ENCODE assay signal across 20 cellular contexts in the genomic region with DNA sequence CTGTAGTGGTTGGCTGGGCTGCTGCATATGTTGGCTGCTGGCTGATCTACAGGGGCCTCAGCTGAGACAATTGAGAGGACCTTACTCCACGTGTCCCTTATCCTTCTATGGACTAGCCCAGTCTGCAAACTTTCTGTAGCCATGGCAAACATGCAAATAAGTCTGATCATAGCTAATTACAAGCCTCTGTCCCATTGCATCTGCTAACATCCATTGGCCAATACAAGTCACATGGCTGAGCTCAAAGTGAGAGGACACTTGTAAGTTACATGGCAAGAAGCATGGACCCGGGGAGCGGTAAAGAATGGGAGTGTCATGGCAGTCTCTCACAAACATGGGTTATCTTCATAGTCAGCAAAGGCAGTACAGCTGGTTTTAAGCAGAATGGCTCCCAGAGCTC. TPM values are rescaled to one million over a fixed set of nuclear protein-coding genes. Genes with fewer than 3 reads are reported as not detected.
DNase-seq lines count a peak whose midpoint lies in the region; ATAC-seq and TF ChIP-seq lines count a peak whose summit lies in the region.
"Had no signal": no experiment of that assay in that cellular context is flagged by ENCODE, and none has a peak within 500 bp of the region (broad histone marks: within the 10 kb centered on the region; RNA-seq: fewer than 3 reads in every experiment).

No MANE protein-coding gene starts in this region.

- H3K9me3 Mint-ChIP-seq in GM23338, result peaks cover 11% of the 10 kb centered on the region; the same call in 2 of the 3 replicates
- peaks cover 6% of the 10 kb centered on the region for H3K9me3 Mint-ChIP-seq in activated B cell treated with CpG ODN at 0.5 μM for 24 hours

- POLR2A ChIA-PET in activated B cell treated with CpG ODN at 0.5 μM for 24 hours (lab: Charles Lee), result interaction anchor here (0.6 to 1.3 kb wide), 8 partner anchors 11 to 154 kb away, joined by 3 to 6 read pairs (median 4); no protein-coding TSS in a partner anchor

- CTCF ChIA-PET in activated B cell treated with CpG ODN at 0.5 μM for 24 hours (lab: Charles Lee), result interaction anchor here (0.6 to 1.4 kb wide), 3 partner anchors 21 to 123 kb away, joined by 3 read pairs; no protein-coding TSS in a partner anchor

- H3K36me3 ChIP-seq in GM23338 (ENCODE audit: insufficient read depth) (no peaks in the 10 kb centered on the region), neutrophil (no peaks in the 10 kb centered on the region), hepatocyte (replicated peaks; ENCODE audit: insufficient read depth, low read depth) (no peaks in the 10 kb centered on the region)
- H3K36me3 ChIP-seq: MG63, SJSA1 had no signal

- H3K4me1 Mint-ChIP-seq in GM23338, result no peaks in the 10 kb centered on the region
- H3K4me1 Mint-ChIP-seq in activated B cell treated with CpG ODN at 0.5 μM for 24 hours, result peaks cover 80% of the 10 kb centered on the region

- ATAC-seq in GM23338, result no peak
- peak; percentile 36 for ATAC-seq in activated B cell treated with CpG ODN at 0.5 μM for 24 hours (ENCODE audit: low read depth)
- ATAC-seq in GM19324 (IDR thresholded peaks at IDR 0.05; ENCODE audit: low FRiP score, unreplicated experiment), result no peak
- ATAC-seq: T-helper 17 cell had no signal

- H3F3A ChIP-seq in GM23338 (replicated peaks; ENCODE audit: low read depth), result no peaks in the 10 kb centered on the region

- H3K27me3 Mint-ChIP-seq in GM23338 (ENCODE audit: insufficient read depth, low read depth, poor library complexity) (peaks cover 9% of the 10 kb centered on the region), activated B cell treated with CpG ODN at 0.5 μM for 24 hours (no peaks in the 10 kb centered on the region)
- H3K27me3 Mint-ChIP-seq: T-helper 17 cell had no signal

- peaks cover 5% of the 10 kb centered on the region for H3K36me3 Mint-ChIP-seq in GM23338 (ENCODE audit: low read depth)
- no peaks in the 10 kb centered on the region for H3K36me3 Mint-ChIP-seq in activated B cell treated with CpG ODN at 0.5 μM for 24 hours (ENCODE audit: low read depth)

- H3K9me2 ChIP-seq in GM23338 (ENCODE audit: insufficient read depth) (no peaks in the 10 kb centered on the region), hepatocyte (replicated peaks; ENCODE audit: insufficient read depth) (no peaks in the 10 kb centered on the region)

- H3K79me2 ChIP-seq in GM23338 (replicated peaks; ENCODE audit: insufficient read depth) (no peaks in the 10 kb centered on the region), hepatocyte (no peaks in the 10 kb centered on the region)

- H3K27ac Mint-ChIP-seq in GM23338 (peak overlapping the region; percentile 55; the same call in 1 of the 2 replicates), activated B cell treated with CpG ODN at 0.5 μM for 24 hours (peak overlapping the region; percentile 51)
- H3K27ac Mint-ChIP-seq: T-helper 17 cell had no signal

- H3K4me3 Mint-ChIP-seq in GM23338 (no peak overlapping the region), activated B cell treated with CpG ODN at 0.5 μM for 24 hours (no peak overlapping the region)
- H3K4me3 Mint-ChIP-seq: T-helper 17 cell had no signal

- H3K27me3 ChIP-seq in GM23338 (ENCODE audit: insufficient read depth) (no peaks in the 10 kb centered on the region), neutrophil (no peaks in the 10 kb centered on the region), hepatocyte (no peaks in the 10 kb centered on the region)
- H3K27me3 ChIP-seq: MG63, SJSA1 had no signal

- H4K20me1 ChIP-seq in GM23338 (replicated peaks; ENCODE audit: insufficient read depth) (no peaks in the 10 kb centered on the region), hepatocyte (ENCODE audit: insufficient read depth, poor library complexity, severe bottlenecking) (no peaks in the 10 kb centered on the region)

- WGBS in hepatocyte (ENCODE audit: low lambda C conversion rate, missing lambda C conversion rate), result 90% methylated on average over 3 of the region's 3 CpGs

- H3K9me3 ChIP-seq in neutrophil (no peaks in the 10 kb centered on the region), hepatocyte (ENCODE audit: low read depth) (no peaks in the 10 kb centered on the region)
- H3K9me3 ChIP-seq: MG63, SJSA1 had no signal

- TF ChIP-seq CTCF in GM23338 (conservative IDR thresholded peaks at IDR 0.05; ENCODE audit: low read depth in 2 of 2), result no peak
- TF ChIP-seq CTCF in activated B cell treated with CpG ODN at 0.5 μM for 24 hours (IDR thresholded peaks at IDR 0.05), result no peak
- TF ChIP-seq CTCF in neutrophil (IDR thresholded peaks at IDR 0.05), result no peak
- no peak for TF ChIP-seq CTCF in hepatocyte (IDR thresholded peaks at IDR 0.05; ENCODE audit: poor library complexity)

- DNase-seq in GM23338 (ENCODE audit: low spot score), result no peak
- peak; percentile 76 to 82 for DNase-seq in NCI-H526 (lab: John Stamatoyannopoulos, UW)
- no peak for DNase-seq in activated B cell treated with CpG ODN at 0.5 μM for 24 hours
- DNase-seq in hepatocyte (ENCODE audit: low spot score), result no peak
- DNase-seq in SIG-M5 treated with dmso at 0.1 percent for 504 hours (lab: John Stamatoyannopoulos, UW; ENCODE audit: unreplicated experiment), result no peak
- DNase-seq: DMS79 treated with DMSO at 0.1 percent for 48 hours, GOT3, Kasumi-1, MG63, NCI-H1105, NCI-H2081, NCI-H2171 treated with DMSO at 0.1 percent for 48 hours, NCI-H446 treated with DMSO at 0.1 percent for 48 hours, NCI-H748 treated with DMSO at 0.1 percent for 48 hours, PC-9, T-helper 17 cell had no signal

- H3K27ac ChIP-seq in GM23338 (ENCODE audit: low read depth), result no peak overlapping the region
- H3K27ac ChIP-seq in neutrophil, result peak overlapping the region; percentile 93
- no peak overlapping the region for H3K27ac ChIP-seq in hepatocyte
- H3K27ac ChIP-seq: C4-2B, PC-9, SJSA1 had no signal

- H3K4me1 ChIP-seq in GM23338 (ENCODE audit: insufficient read depth) (no peaks in the 10 kb centered on the region), neutrophil (ENCODE audit: control insufficient read depth in 1 of 2, insufficient read depth in 1 of 2, low read depth in 1 of 2, low read length in 1 of 2) (peaks cover 72 to 80% of the 10 kb centered on the region in 2 experiments), hepatocyte (ENCODE audit: insufficient read depth) (no peaks in the 10 kb centered on the region)
- H3K4me1 ChIP-seq: SJSA1 had no signal

- peak overlapping the region; percentile 56; the same call in 1 of the 2 replicates for H2AFZ ChIP-seq in GM23338
- H2AFZ ChIP-seq in hepatocyte, result no peak overlapping the region
- H2AFZ ChIP-seq: PC-9 had no signal

- H3K4me2 ChIP-seq in GM23338, result no peak overlapping the region
- H3K4me2 ChIP-seq in hepatocyte, result no peak overlapping the region
- H3K4me2 ChIP-seq: PC-9 had no signal

- intact Hi-C loops in activated B cell treated with CpG ODN at 0.5 μM for 24 hours (cut with micrococcal nuclease), result no loop called here

- H3K4me3 ChIP-seq in GM23338, result no peak overlapping the region
- no peak overlapping the region for H3K4me3 ChIP-seq in neutrophil (ENCODE audit: low read depth in 1 of 2, low read length in 1 of 2)
- H3K4me3 ChIP-seq in hepatocyte, result no peak overlapping the region
- H3K4me3 ChIP-seq: MG63, PC-9, SJSA1 had no signal

TF ChIP-seq in GM23338, 12 proteins besides CTCF, POLR2A, EP300 and RAD21 (continues in another document):
- TF ChIP-seq, protein P1, sequence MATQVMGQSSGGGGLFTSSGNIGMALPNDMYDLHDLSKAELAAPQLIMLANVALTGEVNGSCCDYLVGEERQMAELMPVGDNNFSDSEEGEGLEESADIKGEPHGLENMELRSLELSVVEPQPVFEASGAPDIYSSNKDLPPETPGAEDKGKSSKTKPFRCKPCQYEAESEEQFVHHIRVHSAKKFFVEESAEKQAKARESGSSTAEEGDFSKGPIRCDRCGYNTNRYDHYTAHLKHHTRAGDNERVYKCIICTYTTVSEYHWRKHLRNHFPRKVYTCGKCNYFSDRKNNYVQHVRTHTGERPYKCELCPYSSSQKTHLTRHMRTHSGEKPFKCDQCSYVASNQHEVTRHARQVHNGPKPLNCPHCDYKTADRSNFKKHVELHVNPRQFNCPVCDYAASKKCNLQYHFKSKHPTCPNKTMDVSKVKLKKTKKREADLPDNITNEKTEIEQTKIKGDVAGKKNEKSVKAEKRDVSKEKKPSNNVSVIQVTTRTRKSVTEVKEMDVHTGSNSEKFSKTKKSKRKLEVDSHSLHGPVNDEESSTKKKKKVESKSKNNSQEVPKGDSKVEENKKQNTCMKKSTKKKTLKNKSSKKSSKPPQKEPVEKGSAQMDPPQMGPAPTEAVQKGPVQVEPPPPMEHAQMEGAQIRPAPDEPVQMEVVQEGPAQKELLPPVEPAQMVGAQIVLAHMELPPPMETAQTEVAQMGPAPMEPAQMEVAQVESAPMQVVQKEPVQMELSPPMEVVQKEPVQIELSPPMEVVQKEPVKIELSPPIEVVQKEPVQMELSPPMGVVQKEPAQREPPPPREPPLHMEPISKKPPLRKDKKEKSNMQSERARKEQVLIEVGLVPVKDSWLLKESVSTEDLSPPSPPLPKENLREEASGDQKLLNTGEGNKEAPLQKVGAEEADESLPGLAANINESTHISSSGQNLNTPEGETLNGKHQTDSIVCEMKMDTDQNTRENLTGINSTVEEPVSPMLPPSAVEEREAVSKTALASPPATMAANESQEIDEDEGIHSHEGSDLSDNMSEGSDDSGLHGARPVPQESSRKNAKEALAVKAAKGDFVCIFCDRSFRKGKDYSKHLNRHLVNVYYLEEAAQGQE (IDR thresholded peaks at IDR 0.05; ENCODE audit: unreplicated experiment), result no peak
- no peak for TF ChIP-seq NANOG (IDR thresholded peaks at IDR 0.05; ENCODE audit: borderline replicate concordance)
- TF ChIP-seq EZH2phosphoT487 (IDR thresholded peaks at IDR 0.05; ENCODE audit: unreplicated experiment), result no peak
- TF ChIP-seq ZNF114 (CRISPR knock-in tag; IDR thresholded peaks at IDR 0.05), result no peak
- TF ChIP-seq, protein P2, sequence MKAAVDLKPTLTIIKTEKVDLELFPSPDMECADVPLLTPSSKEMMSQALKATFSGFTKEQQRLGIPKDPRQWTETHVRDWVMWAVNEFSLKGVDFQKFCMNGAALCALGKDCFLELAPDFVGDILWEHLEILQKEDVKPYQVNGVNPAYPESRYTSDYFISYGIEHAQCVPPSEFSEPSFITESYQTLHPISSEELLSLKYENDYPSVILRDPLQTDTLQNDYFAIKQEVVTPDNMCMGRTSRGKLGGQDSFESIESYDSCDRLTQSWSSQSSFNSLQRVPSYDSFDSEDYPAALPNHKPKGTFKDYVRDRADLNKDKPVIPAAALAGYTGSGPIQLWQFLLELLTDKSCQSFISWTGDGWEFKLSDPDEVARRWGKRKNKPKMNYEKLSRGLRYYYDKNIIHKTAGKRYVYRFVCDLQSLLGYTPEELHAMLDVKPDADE (IDR thresholded peaks at IDR 0.05), result no peak
- no peak for TF ChIP-seq STAT1 (IDR thresholded peaks at IDR 0.05; ENCODE audit: unreplicated experiment)

RNA-seq across cellular contexts. Expression of a gene that starts 11.6 kb away (rescaled TPM):
- total RNA-seq in GM23338 (2014; rRNA removed; shearing (Covaris generic)), result 16.9 and 17.6 TPM in 2 replicates
- 5.6 and 6.4 TPM in 2 replicates for polyA plus RNA-seq in GM23338 (2016; fragmentation: Nextera tagmentation; extraction: Ambion mirVana)
- 176 and 202 TPM in 2 replicates for total RNA-seq in activated B cell treated with CpG ODN at 0.5 μM for 24 hours
- total RNA-seq in hepatocyte, result 19.0 and 23.6 TPM in 2 replicates
- 20.9 and 22.3 TPM in 2 replicates for polyA plus RNA-seq in hepatocyte

RNA-seq across cellular contexts. Expression of a gene that starts 33.6 kb away (rescaled TPM):
- 30.6 and 33.9 TPM in 2 replicates for total RNA-seq in GM23338 (2014; rRNA removed; shearing (Covaris generic))
- 47.2 and 50.8 TPM in 2 replicates for polyA plus RNA-seq in GM23338 (2016; fragmentation: Nextera tagmentation; extraction: Ambion mirVana)
- 61.0 and 68.3 TPM in 2 replicates for total RNA-seq in activated B cell treated with CpG ODN at 0.5 μM for 24 hours
- total RNA-seq in hepatocyte, result 35.0 and 40.8 TPM in 2 replicates
- polyA plus RNA-seq in hepatocyte, result 58.2 and 66.3 TPM in 2 replicates

Comparison
In these comparisons a context has a peak if more than half of its experiments do, and no peak if none do; other contexts are left out.
1. DNase-seq: peak in NCI-H526 (2 of 2); none in GM23338 (single experiment), activated B cell treated with CpG ODN at 0.5 μM for 24 hours (single experiment), hepatocyte (single experiment) and SIG-M5 treated with dmso at 0.1 percent for 504 hours (single experiment).